ENCODE assay signal across 9 cellular contexts in the genomic region with DNA sequence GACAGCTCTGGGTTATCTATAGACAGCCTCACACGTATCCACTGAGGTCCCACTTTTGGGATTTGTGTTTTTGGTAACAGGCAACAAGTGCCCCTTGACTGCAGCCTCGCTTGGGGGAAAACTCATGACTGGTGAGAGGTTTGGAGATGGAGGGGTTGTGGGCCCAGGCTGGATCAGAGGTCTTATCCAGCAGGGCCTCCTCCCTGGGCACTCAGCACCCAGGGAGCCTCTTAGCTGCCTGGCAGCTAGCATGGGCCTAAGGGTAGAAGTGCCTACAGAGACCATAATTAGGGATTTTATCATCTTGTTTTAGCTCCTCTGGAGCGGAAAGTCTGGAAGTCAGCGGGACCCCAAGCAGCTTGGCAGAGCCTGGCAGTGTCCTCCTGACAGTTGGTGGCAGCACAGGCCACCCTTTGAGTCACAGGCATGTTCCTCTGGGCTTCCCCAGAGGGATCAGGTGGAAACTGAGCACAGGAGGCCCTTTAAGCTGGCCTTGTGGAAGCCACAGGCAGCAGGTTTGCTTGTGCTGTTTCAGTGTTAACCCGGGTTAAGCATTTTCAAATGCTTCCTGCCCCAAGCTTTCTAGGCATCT.
DNase-seq lines count a peak whose midpoint lies in the region; ATAC-seq, FAIRE-seq and TF ChIP-seq lines count a peak whose summit lies in the region.
"Had no signal": no experiment of that assay in that cellular context is flagged by ENCODE, and none has a peak within 500 bp of the region (broad histone marks: within the 10 kb centered on the region; RNA-seq: fewer than 3 reads in every experiment).

No MANE protein-coding gene starts in this region.

- H3K4me3 ChIP-seq in small intestine (ENCODE audit: low read depth in 1 of 2, low read length in 2 of 2) = no peak overlapping the region
- H3K4me3 ChIP-seq: skin epidermis had no signal

- FAIRE-seq in RCC 7860 (lab: Jason Lieb, UNC) (no peak), small intestine (lab: Jason Lieb, UNC) (no peak)

- ATAC-seq in GM19463 (IDR thresholded peaks at IDR 0.05; ENCODE audit: unreplicated experiment) = peak; percentile 95
- ATAC-seq in HG03432 (IDR thresholded peaks at IDR 0.05; ENCODE audit: unreplicated experiment) = peak; percentile 80
- peak; percentile 47 for ATAC-seq in foreskin keratinocyte

- H3K27me3 ChIP-seq in foreskin keratinocyte (no peaks in the 10 kb centered on the region), small intestine (ENCODE audit: control insufficient read depth in 2 of 2, insufficient read depth in 2 of 2, low read length in 2 of 2) (no peaks in the 10 kb centered on the region)

- H3K36me3 ChIP-seq in small intestine (ENCODE audit: control insufficient read depth in 2 of 2, insufficient read depth in 2 of 2, low read length in 2 of 2) = no peaks in the 10 kb centered on the region

- 59 to 71% (median 64%) methylated on average over 5 of the region's 5 CpGs for WGBS in small intestine, 3 donors

- TF ChIP-seq CTCF in foreskin keratinocyte (conservative IDR thresholded peaks at IDR 0.05) = peak; percentile 67

- H3K4me1 ChIP-seq in foreskin keratinocyte = peaks cover 11% of the 10 kb centered on the region
- H3K4me1 ChIP-seq in small intestine (ENCODE audit: control insufficient read depth in 2 of 2, insufficient read depth in 1 of 2, low read depth in 1 of 2, low read length in 1 of 2) = no peaks in the 10 kb centered on the region

- peak; percentile 71 for DNase-seq in GM03348 (ENCODE audit: low spot score)
- peak; percentile 45 for DNase-seq in RCC 7860 (ENCODE audit: low spot score)
- DNase-seq in foreskin keratinocyte = peak in 1 of 2 donors; percentile 42
- peak; percentile 17 for DNase-seq in small intestine
- no peak for DNase-seq in stimulated activated naive CD4-positive, alpha-beta T cell treated with Interleukin-2 at 50 U/mL for 16 hours (lab: John Stamatoyannopoulos, UW)
- no peak for DNase-seq in cortex of kidney (lab: John Stamatoyannopoulos, UW)

- no peaks in the 10 kb centered on the region for H3K9me3 ChIP-seq in small intestine (ENCODE audit: control insufficient read depth, low read depth)

- H3K27ac ChIP-seq in foreskin keratinocyte (no peak overlapping the region), small intestine (ENCODE audit: low read depth in 1 of 2, low read length in 1 of 2) (no peak overlapping the region)
- H3K27ac ChIP-seq: skin epidermis had no signal

Comparison
In these comparisons a context has a peak if more than half of its experiments do, and no peak if none do; other contexts are left out.
1. DNase-seq: peak in GM03348 (single experiment), RCC 7860 (single experiment) and small intestine (single experiment); none in stimulated activated naive CD4-positive, alpha-beta T cell treated with Interleukin-2 at 50 U/mL for 16 hours (single experiment) and cortex of kidney (single experiment).
2. Peak in every context shown above with its lines, with median percentiles within 50 percentile points of each other: ATAC-seq.